25 cellular contexts compared by ENCODE assay signal in the genomic region with DNA sequence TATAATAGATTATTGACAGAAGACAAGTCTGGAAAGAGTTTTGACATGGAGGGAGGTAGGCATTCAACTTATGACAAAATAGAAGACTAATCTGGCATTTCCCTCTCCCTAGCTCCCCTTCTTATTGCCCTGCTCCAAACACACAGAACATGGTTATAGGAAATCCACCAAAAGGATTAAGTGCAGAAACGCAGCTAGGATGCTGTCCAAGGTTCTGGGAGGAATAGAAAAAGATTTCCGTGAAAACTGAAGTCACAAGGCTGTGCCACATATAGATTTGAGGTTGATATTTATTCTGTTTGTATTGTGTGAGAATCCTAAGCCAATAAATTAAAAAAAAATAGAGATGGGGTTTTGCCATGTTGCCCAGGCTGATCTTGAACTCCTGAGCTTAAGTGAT.
"Had no signal": no experiment of that assay in that cellular context is flagged by ENCODE, and none has a peak within 500 bp of the region (broad histone marks: within the 10 kb centered on the region; RNA-seq: fewer than 3 reads in every experiment).

No MANE protein-coding gene starts in this region.

- ATAC-seq: esophagus mucosa; gastrocnemius medialis; left lung; naive thymus-derived CD8-positive, alpha-beta T cell; sciatic nerve had no signal

- H3K4me2 ChIP-seq: smooth muscle cell had no signal

- H3K27ac ChIP-seq: dorsolateral prefrontal cortex, epithelial cell of prostate, gastrocnemius medialis, left lung, prostate gland, right atrium auricular region, stomach, tibial artery had no signal

- H3K9me3 ChIP-seq: gastrocnemius medialis, left lung, prostate gland had no signal

- H3K27me3 ChIP-seq: dorsolateral prefrontal cortex, gastrocnemius medialis, left lung, right atrium auricular region, stomach, tibial artery had no signal

- DNase-seq: dorsolateral prefrontal cortex; effector CD4-positive, alpha-beta T cell; foreskin fibroblast; gastrocnemius medialis; head of caudate nucleus; left lung; mammary epithelial cell; naive thymus-derived CD8-positive, alpha-beta T cell; nephron progenitor cell; nucleus accumbens; stimulated activated CD4-positive, alpha-beta T cell treated with anti-CD3 and anti-CD28 coated beads, Interleukin-12 subunit alpha, Interleukin-12 subunit beta, amount 100 ng/mL, for 4 hours; stimulated activated CD4-positive, alpha-beta T cell treated with anti-CD3 and anti-CD28 coated beads, Interleukin-1b, Interleukin-23, amount 100 ng/mL, for 48 hours; stimulated activated CD4-positive, alpha-beta T cell treated with anti-CD3 and anti-CD28 coated beads, Interleukin-4, amount 100 ng/mL, for 1 hour; stimulated activated CD8-positive, alpha-beta memory T cell treated with anti-CD3 and anti-CD28 coated beads, Interleukin-4, amount 100 ng/mL, for 48 hours; stimulated activated naive CD4-positive, alpha-beta T cell treated with Interleukin-2 at 50 U/mL for 16 hours; stomach; tibial artery had no signal

- FAIRE-seq: colon, keratinocyte had no signal

- H3K4me1 ChIP-seq: gastrocnemius medialis, left lung, prostate gland, right atrium auricular region, stomach, tibial artery had no signal

- H3K4me3 ChIP-seq: dorsolateral prefrontal cortex, gastrocnemius medialis, left lung, prostate gland, right atrium auricular region, smooth muscle cell, stomach, tibial artery had no signal

- H3K36me3 ChIP-seq: gastrocnemius medialis, left lung, prostate gland, right atrium auricular region, stomach, tibial artery had no signal
